ENCODE assay signal across 1 cellular context in genomic region chr20:57038608-57039440, GRCh38.
TF ChIP-seq lines count a peak whose summit lies in the region.

No MANE protein-coding gene starts in this region.

TF ChIP-seq in HepG2, 621 proteins besides CTCF, POLR2A, EP300 and RAD21 (continued from another document and continues in another):
- TF ChIP-seq, protein P1, sequence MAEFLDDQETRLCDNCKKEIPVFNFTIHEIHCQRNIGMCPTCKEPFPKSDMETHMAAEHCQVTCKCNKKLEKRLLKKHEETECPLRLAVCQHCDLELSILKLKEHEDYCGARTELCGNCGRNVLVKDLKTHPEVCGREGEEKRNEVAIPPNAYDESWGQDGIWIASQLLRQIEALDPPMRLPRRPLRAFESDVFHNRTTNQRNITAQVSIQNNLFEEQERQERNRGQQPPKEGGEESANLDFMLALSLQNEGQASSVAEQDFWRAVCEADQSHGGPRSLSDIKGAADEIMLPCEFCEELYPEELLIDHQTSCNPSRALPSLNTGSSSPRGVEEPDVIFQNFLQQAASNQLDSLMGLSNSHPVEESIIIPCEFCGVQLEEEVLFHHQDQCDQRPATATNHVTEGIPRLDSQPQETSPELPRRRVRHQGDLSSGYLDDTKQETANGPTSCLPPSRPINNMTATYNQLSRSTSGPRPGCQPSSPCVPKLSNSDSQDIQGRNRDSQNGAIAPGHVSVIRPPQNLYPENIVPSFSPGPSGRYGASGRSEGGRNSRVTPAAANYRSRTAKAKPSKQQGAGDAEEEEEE (CRISPR knock-in tag; IDR thresholded peaks at IDR 0.05; ENCODE audit: borderline replicate concordance), result no peak
- peak; percentile 98; the same call in 1 of the 2 replicates for TF ChIP-seq IKZF1 (IDR thresholded peaks at IDR 0.05)
- TF ChIP-seq BHLHE40 (IDR thresholded peaks at IDR 0.05; ENCODE audit: low read length), result no peak
- TF ChIP-seq ZNF337 (CRISPR knock-in tag; IDR thresholded peaks at IDR 0.05; ENCODE audit: borderline replicate concordance, low read depth), result no peak
- TF ChIP-seq KLF11 (CRISPR knock-in tag; IDR thresholded peaks at IDR 0.05), result no peak
- TF ChIP-seq, protein P2, sequence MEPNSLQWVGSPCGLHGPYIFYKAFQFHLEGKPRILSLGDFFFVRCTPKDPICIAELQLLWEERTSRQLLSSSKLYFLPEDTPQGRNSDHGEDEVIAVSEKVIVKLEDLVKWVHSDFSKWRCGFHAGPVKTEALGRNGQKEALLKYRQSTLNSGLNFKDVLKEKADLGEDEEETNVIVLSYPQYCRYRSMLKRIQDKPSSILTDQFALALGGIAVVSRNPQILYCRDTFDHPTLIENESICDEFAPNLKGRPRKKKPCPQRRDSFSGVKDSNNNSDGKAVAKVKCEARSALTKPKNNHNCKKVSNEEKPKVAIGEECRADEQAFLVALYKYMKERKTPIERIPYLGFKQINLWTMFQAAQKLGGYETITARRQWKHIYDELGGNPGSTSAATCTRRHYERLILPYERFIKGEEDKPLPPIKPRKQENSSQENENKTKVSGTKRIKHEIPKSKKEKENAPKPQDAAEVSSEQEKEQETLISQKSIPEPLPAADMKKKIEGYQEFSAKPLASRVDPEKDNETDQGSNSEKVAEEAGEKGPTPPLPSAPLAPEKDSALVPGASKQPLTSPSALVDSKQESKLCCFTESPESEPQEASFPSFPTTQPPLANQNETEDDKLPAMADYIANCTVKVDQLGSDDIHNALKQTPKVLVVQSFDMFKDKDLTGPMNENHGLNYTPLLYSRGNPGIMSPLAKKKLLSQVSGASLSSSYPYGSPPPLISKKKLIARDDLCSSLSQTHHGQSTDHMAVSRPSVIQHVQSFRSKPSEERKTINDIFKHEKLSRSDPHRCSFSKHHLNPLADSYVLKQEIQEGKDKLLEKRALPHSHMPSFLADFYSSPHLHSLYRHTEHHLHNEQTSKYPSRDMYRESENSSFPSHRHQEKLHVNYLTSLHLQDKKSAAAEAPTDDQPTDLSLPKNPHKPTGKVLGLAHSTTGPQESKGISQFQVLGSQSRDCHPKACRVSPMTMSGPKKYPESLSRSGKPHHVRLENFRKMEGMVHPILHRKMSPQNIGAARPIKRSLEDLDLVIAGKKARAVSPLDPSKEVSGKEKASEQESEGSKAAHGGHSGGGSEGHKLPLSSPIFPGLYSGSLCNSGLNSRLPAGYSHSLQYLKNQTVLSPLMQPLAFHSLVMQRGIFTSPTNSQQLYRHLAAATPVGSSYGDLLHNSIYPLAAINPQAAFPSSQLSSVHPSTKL (CRISPR knock-in tag; IDR thresholded peaks at IDR 0.05), result no peak
- no peak for TF ChIP-seq ZNF331 (CRISPR knock-in tag; IDR thresholded peaks at IDR 0.05)
- no peak for TF ChIP-seq ZNF501 (CRISPR knock-in tag; IDR thresholded peaks at IDR 0.05)
- TF ChIP-seq ZNF780A (CRISPR knock-in tag; IDR thresholded peaks at IDR 0.05), result no peak
- TF ChIP-seq SP5 (CRISPR knock-in tag; IDR thresholded peaks at IDR 0.05; ENCODE audit: borderline replicate concordance, low read depth), result no peak
- TF ChIP-seq ESRRA (CRISPR knock-in tag; IDR thresholded peaks at IDR 0.05; ENCODE audit: low read depth), result no peak
- peak; percentile 53; the same call in 1 of the 2 replicates for TF ChIP-seq LCORL (IDR thresholded peaks at IDR 0.05)
- no peak for TF ChIP-seq LCORL (CRISPR knock-in tag; IDR thresholded peaks at IDR 0.05)
- TF ChIP-seq, protein P3, sequence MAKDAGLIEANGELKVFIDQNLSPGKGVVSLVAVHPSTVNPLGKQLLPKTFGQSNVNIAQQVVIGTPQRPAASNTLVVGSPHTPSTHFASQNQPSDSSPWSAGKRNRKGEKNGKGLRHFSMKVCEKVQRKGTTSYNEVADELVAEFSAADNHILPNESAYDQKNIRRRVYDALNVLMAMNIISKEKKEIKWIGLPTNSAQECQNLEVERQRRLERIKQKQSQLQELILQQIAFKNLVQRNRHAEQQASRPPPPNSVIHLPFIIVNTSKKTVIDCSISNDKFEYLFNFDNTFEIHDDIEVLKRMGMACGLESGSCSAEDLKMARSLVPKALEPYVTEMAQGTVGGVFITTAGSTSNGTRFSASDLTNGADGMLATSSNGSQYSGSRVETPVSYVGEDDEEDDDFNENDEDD (CRISPR knock-in tag; IDR thresholded peaks at IDR 0.05; ENCODE audit: borderline replicate concordance), result no peak
- TF ChIP-seq ZNF441 (CRISPR knock-in tag; IDR thresholded peaks at IDR 0.05; ENCODE audit: borderline replicate concordance), result no peak
- TF ChIP-seq ZNF282 (IDR thresholded peaks at IDR 0.05; ENCODE audit: partially characterized antibody), result peak; percentile 51
- TF ChIP-seq ZNF263 (CRISPR knock-in tag; IDR thresholded peaks at IDR 0.05), result no peak
- no peak for TF ChIP-seq NFYB (CRISPR knock-in tag; IDR thresholded peaks at IDR 0.05)
- no peak for TF ChIP-seq SCMH1 (CRISPR knock-in tag; IDR thresholded peaks at IDR 0.05; ENCODE audit: borderline replicate concordance)
- TF ChIP-seq CCAR2 (optimal IDR thresholded peaks at IDR 0.05; ENCODE audit: low read depth, low read length), result no peak
- no peak for TF ChIP-seq SPEN (CRISPR knock-in tag; IDR thresholded peaks at IDR 0.05; ENCODE audit: low read depth)
- TF ChIP-seq NFRKB (IDR thresholded peaks at IDR 0.05), result peak; percentile 45; the same call in 1 of the 2 replicates
- TF ChIP-seq, protein P4, sequence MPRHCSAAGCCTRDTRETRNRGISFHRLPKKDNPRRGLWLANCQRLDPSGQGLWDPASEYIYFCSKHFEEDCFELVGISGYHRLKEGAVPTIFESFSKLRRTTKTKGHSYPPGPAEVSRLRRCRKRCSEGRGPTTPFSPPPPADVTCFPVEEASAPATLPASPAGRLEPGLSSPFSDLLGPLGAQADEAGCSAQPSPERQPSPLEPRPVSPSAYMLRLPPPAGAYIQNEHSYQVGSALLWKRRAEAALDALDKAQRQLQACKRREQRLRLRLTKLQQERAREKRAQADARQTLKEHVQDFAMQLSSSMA (CRISPR knock-in tag; IDR thresholded peaks at IDR 0.05), result no peak
- no peak for TF ChIP-seq ATAD3A (CRISPR knock-in tag; IDR thresholded peaks at IDR 0.05)
- peak; percentile 66 for TF ChIP-seq FOXA1 (IDR thresholded peaks at IDR 0.05)
- TF ChIP-seq FOXA1 (CRISPR knock-in tag; IDR thresholded peaks at IDR 0.05), result no peak
- no peak for TF ChIP-seq ZBED4 (CRISPR knock-in tag; IDR thresholded peaks at IDR 0.05; ENCODE audit: borderline replicate concordance)
- TF ChIP-seq FOXK2 (IDR thresholded peaks at IDR 0.05), result peak; percentile 62
- no peak for TF ChIP-seq ZNF619 (CRISPR knock-in tag; IDR thresholded peaks at IDR 0.05)
- TF ChIP-seq ZBTB40 (IDR thresholded peaks at IDR 0.05), result peak; percentile 33; the same call in 1 of the 2 replicates
- TF ChIP-seq ZBTB40 (CRISPR knock-in tag; IDR thresholded peaks at IDR 0.05), result no peak
- no peak for TF ChIP-seq BRD4 (CRISPR knock-in tag; IDR thresholded peaks at IDR 0.05)
- TF ChIP-seq SOX6 (IDR thresholded peaks at IDR 0.05), result peak; percentile 84; the same call in 1 of the 2 replicates
- no peak for TF ChIP-seq SOX6 (CRISPR knock-in tag; IDR thresholded peaks at IDR 0.05)
- TF ChIP-seq ZNF816 (CRISPR knock-in tag; IDR thresholded peaks at IDR 0.05; ENCODE audit: borderline replicate concordance), result no peak
- no peak for TF ChIP-seq ZNF674 (CRISPR knock-in tag; IDR thresholded peaks at IDR 0.05; ENCODE audit: low read depth)
- peak; percentile 93 for TF ChIP-seq PHB2 (IDR thresholded peaks at IDR 0.05; ENCODE audit: partially characterized antibody)
- no peak for TF ChIP-seq ZMAT5 (CRISPR knock-in tag; IDR thresholded peaks at IDR 0.05; ENCODE audit: borderline replicate concordance, low read depth)
- no peak for TF ChIP-seq HNRNPLL (IDR thresholded peaks at IDR 0.05; ENCODE audit: low read depth, low read length, poor library complexity, severe bottlenecking)
- TF ChIP-seq ZBTB26 (CRISPR knock-in tag; IDR thresholded peaks at IDR 0.05; ENCODE audit: borderline replicate concordance), result no peak
- peak; percentile 74 for TF ChIP-seq FOXP1 (IDR thresholded peaks at IDR 0.05)
- no peak for TF ChIP-seq FOXP1 (CRISPR knock-in tag; IDR thresholded peaks at IDR 0.05)
- no peak for TF ChIP-seq ZNF670 (CRISPR knock-in tag; IDR thresholded peaks at IDR 0.05; ENCODE audit: borderline replicate concordance)
- no peak for TF ChIP-seq ZNF564 (CRISPR knock-in tag; IDR thresholded peaks at IDR 0.05)
- TF ChIP-seq ZFP62 (CRISPR knock-in tag; IDR thresholded peaks at IDR 0.05), result no peak
